ENCODE assay signal across 28 cellular contexts in the genomic region with DNA sequence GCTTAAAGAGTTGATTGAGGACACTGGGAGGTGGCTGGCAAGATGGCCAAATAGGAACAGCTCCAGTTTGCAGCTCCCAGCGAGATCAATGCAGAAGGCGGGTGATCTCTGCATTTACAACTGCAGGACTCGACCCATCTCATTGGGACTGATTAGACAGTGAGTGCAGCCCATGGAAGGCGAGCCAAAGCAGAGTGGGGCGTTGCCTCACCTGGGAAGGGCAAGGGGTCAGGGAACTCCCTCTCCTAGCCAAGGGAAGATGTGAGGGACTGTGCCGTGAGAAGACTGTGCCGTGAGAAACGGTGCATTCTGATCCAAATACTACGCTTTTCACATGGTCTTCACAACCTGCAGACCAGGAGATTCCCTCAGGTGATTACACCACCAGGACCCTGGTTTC. TPM values are rescaled to one million over a fixed set of nuclear protein-coding genes. Genes with fewer than 3 reads are reported as not detected.
DNase-seq lines count a peak whose midpoint lies in the region; ATAC-seq, FAIRE-seq and TF ChIP-seq lines count a peak whose summit lies in the region.
"Had no signal": no experiment of that assay in that cellular context is flagged by ENCODE, and none has a peak within 500 bp of the region (broad histone marks: within the 10 kb centered on the region; RNA-seq: fewer than 3 reads in every experiment).

No MANE protein-coding gene starts in this region.

- H3K9me3 ChIP-seq in endodermal cell (ENCODE audit: control insufficient read depth, low read length) (peaks cover 35% of the 10 kb centered on the region), small intestine (ENCODE audit: control insufficient read depth, low read depth) (no peaks in the 10 kb centered on the region), A673 (ENCODE audit: low read depth, low read length, poor library complexity, severe bottlenecking) (peaks cover 25% of the 10 kb centered on the region)
- H3K9me3 ChIP-seq: A549, BE2C had no signal

- no peak overlapping the region for H3K4me3 Mint-ChIP-seq in endodermal cell
- no peak overlapping the region for H3K4me3 Mint-ChIP-seq in activated naive CD8-positive, alpha-beta T cell treated with anti-CD3 and anti-CD28 coated beads, Interleukin-2, amount 50 U/mL, for 24 hours
- H3K4me3 Mint-ChIP-seq: CD14-positive monocyte; CD4-positive, alpha-beta memory T cell; CD4-positive, CD25-positive, alpha-beta regulatory T cell; CD8-positive, alpha-beta memory T cell had no signal

- TF ChIP-seq CTCF in endodermal cell (conservative IDR thresholded peaks at IDR 0.05) (no peak), A673 (conservative IDR thresholded peaks at IDR 0.05; ENCODE audit: low read depth, low read length) (no peak)

- POLR2A ChIA-PET in A673 (lab: Charles Lee; ENCODE audit: low non-redundant PET), result no interaction called here

- intact Hi-C loops in A673 (cut with micrococcal nuclease; ENCODE audit: unreplicated experiment), result no loop called here

- no peaks in the 10 kb centered on the region for H3K27me3 Mint-ChIP-seq in endodermal cell (ENCODE audit: insufficient read depth)
- H3K27me3 Mint-ChIP-seq in activated naive CD8-positive, alpha-beta T cell treated with anti-CD3 and anti-CD28 coated beads, Interleukin-2, amount 50 U/mL, for 24 hours, result no peaks in the 10 kb centered on the region
- H3K27me3 Mint-ChIP-seq: CD4-positive, CD25-positive, alpha-beta regulatory T cell had no signal

- H3K4me1 Mint-ChIP-seq in endodermal cell, result peaks cover 10% of the 10 kb centered on the region
- no peaks in the 10 kb centered on the region for H3K4me1 Mint-ChIP-seq in activated naive CD8-positive, alpha-beta T cell treated with anti-CD3 and anti-CD28 coated beads, Interleukin-2, amount 50 U/mL, for 24 hours
- H3K4me1 Mint-ChIP-seq: CD14-positive monocyte; CD4-positive, alpha-beta memory T cell; CD4-positive, CD25-positive, alpha-beta regulatory T cell; CD8-positive, alpha-beta memory T cell had no signal

- H3K4me1 ChIP-seq in endodermal cell (ENCODE audit: control insufficient read depth, insufficient read depth, low read length) (no peaks in the 10 kb centered on the region), small intestine (ENCODE audit: control insufficient read depth in 2 of 2, insufficient read depth in 1 of 2, low read depth in 1 of 2, low read length in 1 of 2) (no peaks in the 10 kb centered on the region), A673 (ENCODE audit: insufficient read depth, low read length, poor library complexity, severe bottlenecking) (peaks cover 5% of the 10 kb centered on the region)
- H3K4me1 ChIP-seq: A549, BE2C, BLaER1 had no signal

- BruUV-seq in A673 (replicated peaks; lab: Mats Ljungman, UMichigan), result no TSS peak

- H3K4me3 ChIP-seq in endodermal cell (ENCODE audit: low read length), result peak overlapping the region; percentile 13
- no peak overlapping the region for H3K4me3 ChIP-seq in small intestine (ENCODE audit: low read depth in 1 of 2, low read length in 2 of 2)
- no peak overlapping the region for H3K4me3 ChIP-seq in A673 (ENCODE audit: low read depth, low read length, poor library complexity, severe bottlenecking)
- H3K4me3 ChIP-seq: A549, BLaER1, GM12878 had no signal

- DNase-seq in endodermal cell (no peak), left lobe of liver (ENCODE audit: low spot score) (no peak), small intestine (peak; percentile 27), NCI-H128 (lab: John Stamatoyannopoulos, UW; ENCODE audit: unreplicated experiment) (no peak), A673 (ENCODE audit: low spot score) (no peak)
- DNase-seq in activated naive CD8-positive, alpha-beta T cell treated with anti-CD3 and anti-CD28 coated beads, Interleukin-2, amount 50 U/mL, for 24 hours, result no peak
- DNase-seq: ACHN; BE2C; C1 segment of cervical spinal cord; CD4-positive, alpha-beta memory T cell; CD4-positive, CD25-positive, alpha-beta regulatory T cell; CD8-positive, alpha-beta memory T cell; COR-L47; DMS 273 treated with DMSO at 0.1 percent for 48 hours; DMS153; DMS53; DMS79; DND-41; EL; GDM1 had no signal

- H3K9me3 Mint-ChIP-seq in endodermal cell, result peaks cover 54% of the 10 kb centered on the region
- H3K9me3 Mint-ChIP-seq in activated naive CD8-positive, alpha-beta T cell treated with anti-CD3 and anti-CD28 coated beads, Interleukin-2, amount 50 U/mL, for 24 hours, result peaks cover 36% of the 10 kb centered on the region

- H3K36me3 ChIP-seq in endodermal cell (ENCODE audit: control insufficient read depth, insufficient read depth, low read length) (no peaks in the 10 kb centered on the region), small intestine (ENCODE audit: control insufficient read depth in 2 of 2, insufficient read depth in 2 of 2, low read length in 2 of 2) (no peaks in the 10 kb centered on the region), A673 (ENCODE audit: insufficient read depth, low read length, poor library complexity, severe bottlenecking) (no peaks in the 10 kb centered on the region)
- H3K36me3 ChIP-seq: BE2C had no signal

- 91 to 99% methylated on average over 8 to 9 of the region's 9 CpGs for WGBS in endodermal cell (ENCODE audit: insufficient coverage in 1 of 2, insufficient read length in 1 of 2), 2 experiments
- WGBS in small intestine, 3 donors, result 78 to 90% (median 84%) methylated on average over 9 of the region's 9 CpGs

- H3K27ac Mint-ChIP-seq in endodermal cell, result no peak overlapping the region
- H3K27ac Mint-ChIP-seq in activated naive CD8-positive, alpha-beta T cell treated with anti-CD3 and anti-CD28 coated beads, Interleukin-2, amount 50 U/mL, for 24 hours, result no peak overlapping the region
- H3K27ac Mint-ChIP-seq: CD14-positive monocyte; CD4-positive, alpha-beta memory T cell; CD4-positive, CD25-positive, alpha-beta regulatory T cell; CD8-positive, alpha-beta memory T cell had no signal

- H3K27ac ChIP-seq in endodermal cell (ENCODE audit: low read depth, low read length), result no peak overlapping the region
- no peak overlapping the region for H3K27ac ChIP-seq in small intestine (ENCODE audit: low read depth in 1 of 2, low read length in 1 of 2)
- no peak overlapping the region for H3K27ac ChIP-seq in A673 (ENCODE audit: low read depth, low read length, poor library complexity, severe bottlenecking)
- H3K27ac ChIP-seq: 22Rv1, A549, BLaER1 had no signal

- FAIRE-seq in small intestine (lab: Jason Lieb, UNC), result no peak
- FAIRE-seq: A549, GM12878, GM12892, GM18507 had no signal

- H3K27me3 ChIP-seq in endodermal cell (ENCODE audit: control insufficient read depth, insufficient read depth, low read length, poor library complexity, severe bottlenecking) (no peaks in the 10 kb centered on the region), small intestine (ENCODE audit: control insufficient read depth in 2 of 2, insufficient read depth in 2 of 2, low read length in 2 of 2) (no peaks in the 10 kb centered on the region), A673 (replicated peaks; ENCODE audit: insufficient read depth, low read depth, low read length, poor library complexity) (no peaks in the 10 kb centered on the region)
- H3K27me3 ChIP-seq: BE2C, BLaER1 had no signal

- CTCF ChIA-PET in A673 (lab: Charles Lee), result no interaction called here

- peak; percentile 26 for ATAC-seq in left lobe of liver
- ATAC-seq in activated naive CD8-positive, alpha-beta T cell treated with anti-CD3 and anti-CD28 coated beads, Interleukin-2, amount 50 U/mL, for 24 hours, result no peak
- ATAC-seq: A549, GM12878 had no signal

- H3K36me3 Mint-ChIP-seq in endodermal cell (ENCODE audit: low read depth), result peaks cover 50% of the 10 kb centered on the region
- peaks cover 40% of the 10 kb centered on the region for H3K36me3 Mint-ChIP-seq in activated naive CD8-positive, alpha-beta T cell treated with anti-CD3 and anti-CD28 coated beads, Interleukin-2, amount 50 U/mL, for 24 hours (ENCODE audit: low read depth)
- H3K36me3 Mint-ChIP-seq: CD4-positive, CD25-positive, alpha-beta regulatory T cell had no signal

- H3K9ac ChIP-seq in endodermal cell (ENCODE audit: extremely low read depth, low read length, poor library complexity, severe bottlenecking), result no peak overlapping the region
- H3K9ac ChIP-seq: BLaER1 had no signal

RNA-seq across cellular contexts. Expression of a gene that starts 36.4 kb away (rescaled TPM):
- total RNA-seq in endodermal cell, result 10 to 100 TPM; 36.4 to 65.8 TPM
- 28.4 TPM for polyA plus RNA-seq in endodermal cell (2013, experiment 1 of 2)
- polyA plus RNA-seq in endodermal cell (2013, experiment 2 of 2), result 25.8 TPM
- 10.7 TPM for total RNA-seq in left lobe of liver
- polyA plus RNA-seq in small intestine, result 10 to 100 TPM in 2 of 3 donors, 1 to 10 TPM in 1; 8.9 to 17.2 (median 16.1) TPM
- 42.8 and 46.8 TPM in 2 replicates for total RNA-seq in A673 (2021)
- total RNA-seq: G401 had no signal
